8 cellular contexts compared by ENCODE assay signal in genomic region chr12:68877583-68877982, GRCh38.
"Had no signal": no experiment of that assay in that cellular context is flagged by ENCODE, and none has a peak within 500 bp of the region (broad histone marks: within the 10 kb centered on the region; RNA-seq: fewer than 3 reads in every experiment).

No MANE protein-coding gene starts in this region.

- DNase-seq: GM23248, GOT3, H7, H9, HCEC 1CT, HFFc6 had no signal

- H3K4me3 ChIP-seq: GM23248, GM23338, HAP-1 had no signal

- H3K4me1 ChIP-seq: HAP-1 had no signal

- H3K9me3 ChIP-seq: HAP-1 had no signal

- H3K4me2 ChIP-seq: GM23338 had no signal

- H3K27ac ChIP-seq: GM23248 had no signal

- H3K36me3 ChIP-seq: HAP-1 had no signal
